ENCODE assay signal across 1 cellular context in the genomic region with DNA sequence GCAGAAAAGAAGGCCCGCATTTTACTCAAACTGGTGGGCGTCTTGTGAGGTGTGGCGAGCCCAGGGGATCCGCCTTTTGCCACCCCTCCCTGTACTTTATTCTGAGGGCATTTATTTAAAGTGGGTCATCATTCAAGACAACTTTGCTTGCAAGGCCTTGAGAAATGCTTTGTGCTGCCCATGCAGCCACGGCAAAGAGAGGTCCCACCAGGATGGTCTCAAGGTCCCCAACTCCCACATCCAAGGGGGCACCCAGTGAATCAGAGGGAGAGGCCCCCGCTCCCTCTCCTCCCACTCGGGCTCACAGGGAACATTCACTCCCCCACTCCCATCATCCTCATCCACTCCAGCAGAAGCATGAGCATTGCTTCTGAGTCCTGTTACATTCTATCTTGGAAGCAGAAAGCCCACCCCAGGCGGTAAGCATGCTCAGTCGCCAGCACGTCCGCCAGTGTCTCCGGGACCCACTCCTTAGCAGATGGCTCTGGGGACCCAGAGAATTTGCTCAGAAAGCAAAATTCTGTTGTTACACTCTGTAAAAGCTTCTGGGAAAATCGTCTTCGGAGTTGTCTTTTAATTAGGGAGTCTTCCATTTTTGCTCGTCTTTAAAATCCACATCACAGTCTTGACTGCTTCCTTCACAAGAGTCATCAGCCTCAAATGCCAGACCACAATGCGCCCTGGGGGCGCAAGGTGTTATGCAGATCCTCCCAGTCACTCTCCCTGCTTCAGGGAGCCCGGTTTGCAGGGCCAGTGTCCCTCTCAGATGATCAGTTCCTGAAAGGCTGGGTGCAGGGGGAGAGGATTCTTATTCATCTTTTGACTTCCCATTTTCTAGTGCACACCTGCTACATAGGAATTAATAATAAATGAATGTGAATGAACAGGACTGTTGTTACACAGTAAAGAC.
TF ChIP-seq lines count a peak whose summit lies in the region.

No MANE protein-coding gene starts in this region.

TF ChIP-seq in SK-N-SH, 30 proteins besides CTCF, POLR2A, EP300 and RAD21 (continued from another document):
- TF ChIP-seq, protein P1, sequence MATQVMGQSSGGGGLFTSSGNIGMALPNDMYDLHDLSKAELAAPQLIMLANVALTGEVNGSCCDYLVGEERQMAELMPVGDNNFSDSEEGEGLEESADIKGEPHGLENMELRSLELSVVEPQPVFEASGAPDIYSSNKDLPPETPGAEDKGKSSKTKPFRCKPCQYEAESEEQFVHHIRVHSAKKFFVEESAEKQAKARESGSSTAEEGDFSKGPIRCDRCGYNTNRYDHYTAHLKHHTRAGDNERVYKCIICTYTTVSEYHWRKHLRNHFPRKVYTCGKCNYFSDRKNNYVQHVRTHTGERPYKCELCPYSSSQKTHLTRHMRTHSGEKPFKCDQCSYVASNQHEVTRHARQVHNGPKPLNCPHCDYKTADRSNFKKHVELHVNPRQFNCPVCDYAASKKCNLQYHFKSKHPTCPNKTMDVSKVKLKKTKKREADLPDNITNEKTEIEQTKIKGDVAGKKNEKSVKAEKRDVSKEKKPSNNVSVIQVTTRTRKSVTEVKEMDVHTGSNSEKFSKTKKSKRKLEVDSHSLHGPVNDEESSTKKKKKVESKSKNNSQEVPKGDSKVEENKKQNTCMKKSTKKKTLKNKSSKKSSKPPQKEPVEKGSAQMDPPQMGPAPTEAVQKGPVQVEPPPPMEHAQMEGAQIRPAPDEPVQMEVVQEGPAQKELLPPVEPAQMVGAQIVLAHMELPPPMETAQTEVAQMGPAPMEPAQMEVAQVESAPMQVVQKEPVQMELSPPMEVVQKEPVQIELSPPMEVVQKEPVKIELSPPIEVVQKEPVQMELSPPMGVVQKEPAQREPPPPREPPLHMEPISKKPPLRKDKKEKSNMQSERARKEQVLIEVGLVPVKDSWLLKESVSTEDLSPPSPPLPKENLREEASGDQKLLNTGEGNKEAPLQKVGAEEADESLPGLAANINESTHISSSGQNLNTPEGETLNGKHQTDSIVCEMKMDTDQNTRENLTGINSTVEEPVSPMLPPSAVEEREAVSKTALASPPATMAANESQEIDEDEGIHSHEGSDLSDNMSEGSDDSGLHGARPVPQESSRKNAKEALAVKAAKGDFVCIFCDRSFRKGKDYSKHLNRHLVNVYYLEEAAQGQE (IDR thresholded peaks at IDR 0.05; ENCODE audit: low read depth, low read length): no peak
- TF ChIP-seq TCF12 (IDR thresholded peaks at IDR 0.05): no peak
TF ChIP-seq in SK-N-SH: peak in this region for 0.
